In the genomic region with DNA sequence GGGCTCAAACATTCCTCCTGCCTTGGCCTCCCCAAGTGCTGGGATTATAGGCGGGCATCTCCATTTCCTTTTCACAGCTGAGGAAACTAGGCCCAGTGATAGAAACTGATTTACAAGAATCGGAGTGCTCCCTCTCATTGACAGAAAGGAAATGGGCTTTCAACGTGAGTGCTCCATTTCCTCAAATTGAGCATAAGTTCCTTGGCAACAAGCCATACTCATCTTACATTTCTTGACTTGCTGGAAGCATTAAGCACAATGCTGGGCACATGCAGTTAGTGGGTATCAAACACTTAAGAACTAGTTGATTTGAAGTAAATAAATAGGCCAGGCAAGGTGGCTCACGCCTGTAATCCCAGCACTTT, we compare ENCODE assay signal across 11 cellular contexts. TPM values are rescaled to one million over a fixed set of nuclear protein-coding genes. Genes with fewer than 3 reads are reported as not detected.
DNase-seq lines count a peak whose midpoint lies in the region; ATAC-seq and TF ChIP-seq lines count a peak whose summit lies in the region.
"Had no signal": no experiment of that assay in that cellular context is flagged by ENCODE, and none has a peak within 500 bp of the region (broad histone marks: within the 10 kb centered on the region; RNA-seq: fewer than 3 reads in every experiment).

No MANE protein-coding gene starts in this region.

- H3K9me3 ChIP-seq in muscle layer of colon (ENCODE audit: low read length): no peaks in the 10 kb centered on the region

- H3K27ac Mint-ChIP-seq in natural killer cell treated with Interleukin-12 subunit alpha and Interleukin-12 subunit beta and Interleukin-15 and Interleukin-18, amount 100 ng/mL, for 72 hours: peak overlapping the region in 1 of 2 donors; percentile 73
- H3K27ac Mint-ChIP-seq in natural killer cell: no peak overlapping the region
- H3K27ac Mint-ChIP-seq: activated T-cell treated with anti-CD3 and anti-CD28 coated beads, Interleukin-2, amount 50 U/mL, for 72 hours; B cell had no signal

- H3K27ac ChIP-seq in caudate nucleus (ENCODE audit: low read depth, low read length) (peak overlapping the region; percentile 27), muscle layer of colon (ENCODE audit: low read depth, low read length) (peak overlapping the region; percentile 71)

- H3K27me3 ChIP-seq in muscle layer of colon (ENCODE audit: control insufficient read depth in 1 of 2, insufficient read depth in 2 of 2, low read length in 2 of 2): no peaks in the 10 kb centered on the region

- TF ChIP-seq CTCF in natural killer cell (IDR thresholded peaks at IDR 0.05) (no peak), foreskin fibroblast (IDR thresholded peaks at IDR 0.05; ENCODE audit: low read depth, low read length) (no peak)

- peak; percentile 8 for DNase-seq in natural killer cell treated with Interleukin-12 subunit alpha and Interleukin-12 subunit beta and Interleukin-15 and Interleukin-18, amount 100 ng/mL, for 72 hours (ENCODE audit: low spot score)
- DNase-seq in natural killer cell: no peak
- no peak for DNase-seq in caudate nucleus (lab: John Stamatoyannopoulos, UW)
- DNase-seq in COLO668 (lab: John Stamatoyannopoulos, UW; ENCODE audit: unreplicated experiment): no peak
- no peak for DNase-seq in foreskin fibroblast
- DNase-seq in stimulated activated CD4-positive, alpha-beta T cell treated with anti-CD3 and anti-CD28 coated beads, Interleukin-2, amount 100 ng/mL, for 24 hours: no peak
- no peak for DNase-seq in NCI-H1105 treated with DMSO at 0.1 percent for 48 hours (lab: John Stamatoyannopoulos, UW)
- DNase-seq: activated T-cell treated with anti-CD3 and anti-CD28 coated beads, Interleukin-2, amount 50 U/mL, for 72 hours had no signal

- H3K4me1 ChIP-seq in muscle layer of colon (ENCODE audit: insufficient read depth, low read length): peaks cover 12% of the 10 kb centered on the region

- peaks cover 4 to 24% of the 10 kb centered on the region in 2 donors for H3K4me1 Mint-ChIP-seq in natural killer cell treated with Interleukin-12 subunit alpha and Interleukin-12 subunit beta and Interleukin-15 and Interleukin-18, amount 100 ng/mL, for 72 hours (ENCODE audit: low read depth in 2 of 2)
- H3K4me1 Mint-ChIP-seq in natural killer cell: no peaks in the 10 kb centered on the region
- H3K4me1 Mint-ChIP-seq: B cell had no signal

- H3K4me3 Mint-ChIP-seq in natural killer cell treated with Interleukin-12 subunit alpha and Interleukin-12 subunit beta and Interleukin-15 and Interleukin-18, amount 100 ng/mL, for 72 hours: no peak overlapping the region
- H3K4me3 Mint-ChIP-seq in natural killer cell: no peak overlapping the region
- H3K4me3 Mint-ChIP-seq: activated T-cell treated with anti-CD3 and anti-CD28 coated beads, Interleukin-2, amount 50 U/mL, for 72 hours; B cell; neural crest cell had no signal

- H3K36me3 Mint-ChIP-seq in natural killer cell treated with Interleukin-12 subunit alpha and Interleukin-12 subunit beta and Interleukin-15 and Interleukin-18, amount 100 ng/mL, for 72 hours: no peaks in the 10 kb centered on the region
- no peaks in the 10 kb centered on the region for H3K36me3 Mint-ChIP-seq in natural killer cell

- H3K36me3 ChIP-seq in muscle layer of colon (ENCODE audit: insufficient read depth, low read length): no peaks in the 10 kb centered on the region

- ATAC-seq in natural killer cell treated with Interleukin-12 subunit alpha and Interleukin-12 subunit beta and Interleukin-15 and Interleukin-18, amount 100 ng/mL, for 72 hours: no peak
- ATAC-seq in natural killer cell: no peak

- H3K27me3 Mint-ChIP-seq in natural killer cell treated with Interleukin-12 subunit alpha and Interleukin-12 subunit beta and Interleukin-15 and Interleukin-18, amount 100 ng/mL, for 72 hours: no peaks in the 10 kb centered on the region
- H3K27me3 Mint-ChIP-seq in natural killer cell (ENCODE audit: low read depth in 2 of 2): no peaks in the 10 kb centered on the region
- H3K27me3 Mint-ChIP-seq: B cell had no signal

- H3K9ac ChIP-seq in muscle layer of colon (ENCODE audit: low read length): peak overlapping the region; percentile 33

- H3K9me3 Mint-ChIP-seq in natural killer cell treated with Interleukin-12 subunit alpha and Interleukin-12 subunit beta and Interleukin-15 and Interleukin-18, amount 100 ng/mL, for 72 hours: no peaks in the 10 kb centered on the region
- H3K9me3 Mint-ChIP-seq in natural killer cell: no peaks in the 10 kb centered on the region
- H3K9me3 Mint-ChIP-seq: activated T-cell treated with anti-CD3 and anti-CD28 coated beads, Interleukin-2, amount 50 U/mL, for 72 hours; neural crest cell had no signal

- H3K4me3 ChIP-seq in muscle layer of colon (ENCODE audit: low read depth in 1 of 2, low read length in 2 of 2): no peak overlapping the region
- no peak overlapping the region for H3K4me3 ChIP-seq in foreskin fibroblast (ENCODE audit: low read depth in 1 of 2, low read length in 2 of 2)

- intact Hi-C loops in natural killer cell (cut with micrococcal nuclease): no loop called here

RNA-seq across cellular contexts. Expression of gene FGD2, which starts 54.7 kb away (rescaled TPM):
- 1 to 10 TPM; 9.1 to 9.3 TPM for total RNA-seq in natural killer cell treated with Interleukin-12 subunit alpha and Interleukin-12 subunit beta and Interleukin-15 and Interleukin-18, amount 100 ng/mL, for 72 hours
- 10 to 100 TPM in 2 of 3 donors, 1 to 10 TPM in 1; 6.3 to 22.3 (median 14.1) TPM for total RNA-seq in natural killer cell
- total RNA-seq: neural crest cell had no signal
